In the genomic region with DNA sequence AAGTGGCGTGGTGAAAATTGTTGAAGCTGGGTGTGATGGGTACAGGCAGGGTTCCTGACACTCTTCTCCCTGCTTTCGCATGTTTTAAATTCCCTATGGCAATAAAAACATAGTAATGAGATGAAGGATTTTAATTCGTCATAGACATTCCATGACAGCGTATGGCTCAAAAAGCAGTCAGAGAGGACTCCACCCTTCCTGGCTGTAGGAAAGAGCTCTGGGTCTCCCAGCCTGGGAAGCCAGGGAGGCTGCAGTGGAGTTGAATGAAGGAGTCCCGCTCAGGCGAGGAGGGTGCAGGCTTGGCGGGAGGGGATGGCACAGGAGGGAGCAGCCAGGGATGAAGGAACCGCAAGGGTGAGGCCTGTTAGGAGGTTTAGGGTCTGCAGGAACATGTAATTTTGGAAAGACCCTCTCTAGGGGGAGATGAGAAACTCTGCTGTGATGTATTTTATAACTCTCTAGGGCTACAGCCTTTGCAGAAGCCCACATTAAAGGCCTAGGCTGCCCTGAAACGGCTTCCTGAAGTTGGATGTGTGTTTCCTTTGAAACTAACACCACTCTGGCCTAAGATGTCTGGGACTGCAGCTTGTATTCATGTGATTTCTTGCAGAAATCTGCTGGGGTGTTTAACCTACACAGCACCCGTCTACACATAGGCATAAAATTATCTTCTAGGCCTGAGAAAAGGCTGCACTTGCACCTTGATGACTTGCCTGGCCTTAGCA, we compare ENCODE assay signal across 14 cellular contexts. TPM values are rescaled to one million over a fixed set of nuclear protein-coding genes. Genes with fewer than 3 reads are reported as not detected.
DNase-seq lines count a peak whose midpoint lies in the region; ATAC-seq and TF ChIP-seq lines count a peak whose summit lies in the region.
"Had no signal": no experiment of that assay in that cellular context is flagged by ENCODE, and none has a peak within 500 bp of the region (broad histone marks: within the 10 kb centered on the region; RNA-seq: fewer than 3 reads in every experiment).

No MANE protein-coding gene starts in this region.

- TF ChIP-seq CTCF in neural progenitor cell (IDR thresholded peaks at IDR 0.05) = no peak
- TF ChIP-seq CTCF in colonic mucosa (IDR thresholded peaks at IDR 0.05) = no peak

- POLR2A ChIA-PET in CD4-positive, alpha-beta memory T cell (lab: Charles Lee; ENCODE audit: partially characterized antibody) = interaction anchor here (0.7 kb wide), 1 partner anchor 609 kb away, joined by 4 read pairs; no protein-coding TSS in a partner anchor

- H3K36me3 ChIP-seq in CD4-positive, alpha-beta memory T cell (ENCODE audit: insufficient read depth, low read length) = no peaks in the 10 kb centered on the region
- H3K36me3 ChIP-seq in neural progenitor cell (no peaks in the 10 kb centered on the region), colonic mucosa (no peaks in the 10 kb centered on the region)
- H3K36me3 ChIP-seq: cardiac muscle cell, gastroesophageal sphincter had no signal

- peaks cover 7 to 12% (median 10%) of the 10 kb centered on the region in 4 donors for H3K4me1 Mint-ChIP-seq in CD4-positive, alpha-beta memory T cell
- H3K4me1 Mint-ChIP-seq in activated naive CD8-positive, alpha-beta T cell treated with anti-CD3 and anti-CD28 coated beads, Interleukin-2, amount 50 U/mL, for 24 hours = peaks cover 40% of the 10 kb centered on the region
- no peaks in the 10 kb centered on the region for H3K4me1 Mint-ChIP-seq in neural progenitor cell

- no peaks in the 10 kb centered on the region for H3K27me3 Mint-ChIP-seq in CD4-positive, alpha-beta memory T cell
- H3K27me3 Mint-ChIP-seq in activated naive CD8-positive, alpha-beta T cell treated with anti-CD3 and anti-CD28 coated beads, Interleukin-2, amount 50 U/mL, for 24 hours = no peaks in the 10 kb centered on the region
- H3K27me3 Mint-ChIP-seq in neural progenitor cell (ENCODE audit: insufficient read depth, low read depth) = peaks cover 7% of the 10 kb centered on the region

- ATAC-seq in activated naive CD8-positive, alpha-beta T cell treated with anti-CD3 and anti-CD28 coated beads, Interleukin-2, amount 50 U/mL, for 24 hours = no peak
- ATAC-seq: gastroesophageal sphincter; HepG2; stimulated activated memory B cell treated with anti-CD40 and anti-IgM and Interleukin-4, amounts not matched to agents 10 μg/mL and 1 μg/mL and 100 μg/mL, for 72 hours had no signal

- no peak for DNase-seq in CD4-positive, alpha-beta memory T cell
- DNase-seq in EL (peak; percentile 26), neural progenitor cell (ENCODE audit: low spot score) (no peak), NCI-H1436 treated with DMSO at 0.1 percent for 48 hours (lab: John Stamatoyannopoulos, UW) (no peak), NCI-H2196 treated with DMSO at 0.1 percent for 48 hours (lab: John Stamatoyannopoulos, UW; ENCODE audit: unreplicated experiment) (no peak), colonic mucosa (no peak)
- DNase-seq in activated naive CD8-positive, alpha-beta T cell treated with anti-CD3 and anti-CD28 coated beads, Interleukin-2, amount 50 U/mL, for 24 hours = no peak
- DNase-seq: kidney, NCI-H1417, NCI-H526 treated with DMSO at 0.1 percent for 48 hours had no signal

- H3K4me1 ChIP-seq in CD4-positive, alpha-beta memory T cell (ENCODE audit: insufficient read depth, low read length) = peaks cover 10% of the 10 kb centered on the region
- no peaks in the 10 kb centered on the region for H3K4me1 ChIP-seq in neural progenitor cell
- no peaks in the 10 kb centered on the region for H3K4me1 ChIP-seq in colonic mucosa
- H3K4me1 ChIP-seq: gastroesophageal sphincter had no signal

- no peak overlapping the region for H3K4me3 ChIP-seq in CD4-positive, alpha-beta memory T cell (ENCODE audit: low read length in 2 of 2)
- no peak overlapping the region for H3K4me3 ChIP-seq in neural progenitor cell
- H3K4me3 ChIP-seq in colonic mucosa = no peak overlapping the region
- H3K4me3 ChIP-seq: cardiac muscle cell, gastroesophageal sphincter had no signal

- H3K9me3 Mint-ChIP-seq in CD4-positive, alpha-beta memory T cell = no peaks in the 10 kb centered on the region
- no peaks in the 10 kb centered on the region for H3K9me3 Mint-ChIP-seq in activated naive CD8-positive, alpha-beta T cell treated with anti-CD3 and anti-CD28 coated beads, Interleukin-2, amount 50 U/mL, for 24 hours
- H3K9me3 Mint-ChIP-seq in neural progenitor cell = no peaks in the 10 kb centered on the region
- H3K9me3 Mint-ChIP-seq: stimulated activated memory B cell treated with anti-CD40 and anti-IgM and Interleukin-4, amounts not matched to agents 10 μg/mL and 1 μg/mL and 100 μg/mL, for 72 hours had no signal

- H3K4me2 ChIP-seq in neural progenitor cell = no peak overlapping the region

- no peaks in the 10 kb centered on the region for H3K27me3 ChIP-seq in CD4-positive, alpha-beta memory T cell (ENCODE audit: insufficient read depth, low read length)
- H3K27me3 ChIP-seq in neural progenitor cell (no peaks in the 10 kb centered on the region), colonic mucosa (no peaks in the 10 kb centered on the region)
- H3K27me3 ChIP-seq: cardiac muscle cell, gastroesophageal sphincter had no signal

- no peaks in the 10 kb centered on the region for H3K9me3 ChIP-seq in CD4-positive, alpha-beta memory T cell (ENCODE audit: control insufficient read depth in 1 of 2, low read length in 2 of 2)
- H3K9me3 ChIP-seq in neural progenitor cell (ENCODE audit: low read depth) = no peaks in the 10 kb centered on the region
- H3K9me3 ChIP-seq in colonic mucosa = no peaks in the 10 kb centered on the region
- H3K9me3 ChIP-seq: gastroesophageal sphincter had no signal

- H3K27ac Mint-ChIP-seq in CD4-positive, alpha-beta memory T cell = peak overlapping the region in 6 of 7 donors; percentile 0 to 82 (median 58)
- H3K27ac Mint-ChIP-seq in activated naive CD8-positive, alpha-beta T cell treated with anti-CD3 and anti-CD28 coated beads, Interleukin-2, amount 50 U/mL, for 24 hours = peak overlapping the region; percentile 16
- peak overlapping the region; percentile 65 for H3K27ac Mint-ChIP-seq in neural progenitor cell
- H3K27ac Mint-ChIP-seq: stimulated activated memory B cell treated with anti-CD40 and anti-IgM and Interleukin-4, amounts not matched to agents 10 μg/mL and 1 μg/mL and 100 μg/mL, for 72 hours had no signal

- no peak overlapping the region for H3K27ac ChIP-seq in CD4-positive, alpha-beta memory T cell (ENCODE audit: low read depth, low read length)
- no peak overlapping the region for H3K27ac ChIP-seq in neural progenitor cell
- no peak overlapping the region for H3K27ac ChIP-seq in colonic mucosa
- H3K27ac ChIP-seq: cardiac muscle cell, gastroesophageal sphincter had no signal

- H4K20me1 ChIP-seq in neural progenitor cell (ENCODE audit: low read depth) = no peaks in the 10 kb centered on the region

- H3F3A ChIP-seq in neural progenitor cell (ENCODE audit: low read depth) = peaks cover 7% of the 10 kb centered on the region

- no peaks in the 10 kb centered on the region for H3K36me3 Mint-ChIP-seq in CD4-positive, alpha-beta memory T cell
- no peaks in the 10 kb centered on the region for H3K36me3 Mint-ChIP-seq in activated naive CD8-positive, alpha-beta T cell treated with anti-CD3 and anti-CD28 coated beads, Interleukin-2, amount 50 U/mL, for 24 hours (ENCODE audit: low read depth)
- no peaks in the 10 kb centered on the region for H3K36me3 Mint-ChIP-seq in neural progenitor cell
- H3K36me3 Mint-ChIP-seq: stimulated activated memory B cell treated with anti-CD40 and anti-IgM and Interleukin-4, amounts not matched to agents 10 μg/mL and 1 μg/mL and 100 μg/mL, for 72 hours had no signal

- H3K4me3 Mint-ChIP-seq in CD4-positive, alpha-beta memory T cell = peak overlapping the region in 1 of 8 donors; percentile 3
- no peak overlapping the region for H3K4me3 Mint-ChIP-seq in activated naive CD8-positive, alpha-beta T cell treated with anti-CD3 and anti-CD28 coated beads, Interleukin-2, amount 50 U/mL, for 24 hours
- no peak overlapping the region for H3K4me3 Mint-ChIP-seq in neural progenitor cell
- H3K4me3 Mint-ChIP-seq: stimulated activated memory B cell treated with anti-CD40 and anti-IgM and Interleukin-4, amounts not matched to agents 10 μg/mL and 1 μg/mL and 100 μg/mL, for 72 hours had no signal

- intact Hi-C loops in CD4-positive, alpha-beta memory T cell (cut with micrococcal nuclease) = no loop called here
- intact Hi-C loops in colonic mucosa (cut with DNase I) = loop anchor here (10.0 kb wide), 1 partner anchor 116 kb away; a partner anchor contains a TSS

- CTCF ChIA-PET in CD4-positive, alpha-beta memory T cell (lab: Charles Lee; ENCODE audit: partially characterized antibody) = no interaction called here

- H3K79me2 ChIP-seq in neural progenitor cell (ENCODE audit: low read depth) = no peaks in the 10 kb centered on the region

- no peak overlapping the region for H2AFZ ChIP-seq in neural progenitor cell (replicated peaks)

- H3K9ac ChIP-seq in neural progenitor cell (no peak overlapping the region), colonic mucosa (ENCODE audit: low read depth in 2 of 2, low read length in 2 of 2) (no peak overlapping the region)

RNA-seq across cellular contexts. Expression of a gene that starts 7.6 kb away (rescaled TPM):
- total RNA-seq in CD4-positive, alpha-beta memory T cell = 10 to 100 TPM; 94.9 to 99.7 TPM
- 10 to 100 TPM; 13.0 to 28.9 TPM for polyA plus RNA-seq in CD4-positive, alpha-beta memory T cell
- total RNA-seq in neural progenitor cell (ENCODE audit: low replicate concordance) = 33.1 and 37.8 TPM in 2 replicates
- total RNA-seq in colonic mucosa = 100 to 1,000 TPM; 129 to 136 TPM

RNA-seq across cellular contexts. Expression of a gene that starts 49.1 kb away (rescaled TPM):
- 10 to 100 TPM; 46.0 to 47.0 TPM for total RNA-seq in CD4-positive, alpha-beta memory T cell
- 10 to 100 TPM; 22.7 to 25.3 TPM for polyA plus RNA-seq in CD4-positive, alpha-beta memory T cell
- 32.4 and 53.4 TPM in 2 replicates for total RNA-seq in neural progenitor cell (ENCODE audit: low replicate concordance)
- 10 to 100 TPM; 22.4 to 43.6 TPM for total RNA-seq in colonic mucosa
